8 cellular contexts compared by ENCODE assay signal in the genomic region with DNA sequence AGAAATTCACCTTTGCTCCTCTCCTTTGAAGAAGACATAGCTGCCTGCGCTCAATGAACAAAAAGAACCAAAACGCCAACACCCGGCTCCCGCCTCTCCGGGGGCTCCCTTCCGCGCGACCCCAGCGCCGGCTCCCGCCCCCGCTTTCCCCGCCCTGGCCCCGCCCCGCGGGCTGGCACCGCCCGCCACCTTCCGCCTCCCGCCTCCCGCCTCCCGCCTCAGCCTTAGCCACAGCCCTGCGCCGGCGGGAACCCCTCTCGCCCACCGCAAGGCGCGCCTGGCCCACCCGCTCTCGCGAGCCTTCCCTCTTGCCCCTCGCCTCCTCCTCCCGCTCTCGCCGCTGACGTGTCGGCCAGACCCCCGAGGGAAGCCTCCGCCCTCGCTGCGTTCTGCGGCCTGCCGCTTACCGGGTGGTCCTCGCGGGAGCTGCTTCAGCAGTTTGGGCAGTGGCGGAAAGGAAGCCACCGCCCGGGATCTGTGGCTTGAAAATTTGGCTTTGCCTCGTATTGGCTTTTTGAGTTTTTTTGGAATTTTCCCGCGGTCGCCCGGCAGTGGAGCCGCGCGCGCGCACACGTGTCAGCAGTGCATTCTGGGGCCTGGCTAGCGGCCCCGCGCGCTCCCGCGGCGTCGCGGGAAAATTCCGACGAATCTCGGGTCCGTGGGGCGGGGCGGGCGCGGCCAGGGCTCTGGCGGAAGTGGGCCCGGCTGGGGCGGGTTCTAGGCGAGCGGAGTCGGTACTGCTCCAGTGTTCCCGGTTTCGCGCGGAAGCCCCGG. TPM values are rescaled to one million over a fixed set of nuclear protein-coding genes. Genes with fewer than 3 reads are reported as not detected.
DNase-seq lines count a peak whose midpoint lies in the region; FAIRE-seq and TF ChIP-seq lines count a peak whose summit lies in the region.

A gene with protein sequence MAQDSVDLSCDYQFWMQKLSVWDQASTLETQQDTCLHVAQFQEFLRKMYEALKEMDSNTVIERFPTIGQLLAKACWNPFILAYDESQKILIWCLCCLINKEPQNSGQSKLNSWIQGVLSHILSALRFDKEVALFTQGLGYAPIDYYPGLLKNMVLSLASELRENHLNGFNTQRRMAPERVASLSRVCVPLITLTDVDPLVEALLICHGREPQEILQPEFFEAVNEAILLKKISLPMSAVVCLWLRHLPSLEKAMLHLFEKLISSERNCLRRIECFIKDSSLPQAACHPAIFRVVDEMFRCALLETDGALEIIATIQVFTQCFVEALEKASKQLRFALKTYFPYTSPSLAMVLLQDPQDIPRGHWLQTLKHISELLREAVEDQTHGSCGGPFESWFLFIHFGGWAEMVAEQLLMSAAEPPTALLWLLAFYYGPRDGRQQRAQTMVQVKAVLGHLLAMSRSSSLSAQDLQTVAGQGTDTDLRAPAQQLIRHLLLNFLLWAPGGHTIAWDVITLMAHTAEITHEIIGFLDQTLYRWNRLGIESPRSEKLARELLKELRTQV (minus strand): TSS at position 591 of the 774 bp plus-strand sequence. CDS start 68,418 bp downstream, outside the sequence.

- no peaks in the 10 kb centered on the region; the same call in 1 of the 2 replicates for H3K4me1 ChIP-seq in H9 (ENCODE audit: insufficient read depth, low read length)
- 0 out of 2 replicates have a peak, but pooled peaks cover 9% of the 10 kb centered on the region for H3K4me1 ChIP-seq in MM.1S (ENCODE audit: low read length)
- peaks cover 27% of the 10 kb centered on the region for H3K4me1 ChIP-seq in SJSA1 (replicated peaks)
- peaks cover 15% of the 10 kb centered on the region for H3K4me1 ChIP-seq in neuron (ENCODE audit: insufficient read depth, low read length)

- no peak within 1 kb of the TSS for H3K23ac ChIP-seq in H9 (ENCODE audit: insufficient read length, low read depth, low read length)

- no peak within 1 kb of the TSS; the same call in 1 of the 2 replicates for H3K4ac ChIP-seq in H9 (ENCODE audit: low read depth, low read length)

- no CpG with 5 or more reads among the region's 89 CpGs for WGBS in H9 (ENCODE audit: extremely low coverage, insufficient read length, low lambda C conversion rate)

- peak within 1 kb of the TSS; percentile 60 for H3T11ph ChIP-seq in H9 (ENCODE audit: low read length)

- no peaks in the 10 kb centered on the region for H3K27me3 ChIP-seq in H9 (ENCODE audit: insufficient read depth, low read length)
- H3K27me3 ChIP-seq in MM.1S (replicated peaks; ENCODE audit: insufficient read depth, low read length): no peaks in the 10 kb centered on the region
- no peaks in the 10 kb centered on the region for H3K27me3 ChIP-seq in SJSA1 (replicated peaks)
- H3K27me3 ChIP-seq in neuron (ENCODE audit: insufficient read depth, low read length): no peaks in the 10 kb centered on the region

- peaks cover 21 to 31% of the 10 kb centered on the region in 2 experiments for H3K4me1 Mint-ChIP-seq in H9

- H4K91ac ChIP-seq in H9 (ENCODE audit: insufficient read length, low read depth, low read length): no peak within 1 kb of the TSS

- H3F3A ChIP-seq in MM.1S (ENCODE audit: insufficient read depth, low read length): peaks cover 4% of the 10 kb centered on the region

- H3K9ac ChIP-seq in H9 (ENCODE audit: extremely low read depth, insufficient read length, low read length) (peak within 1 kb of the TSS; percentile 82), MM.1S (ENCODE audit: low read length) (peak within 1 kb of the TSS; percentile 100)

- no peaks in the 10 kb centered on the region; the same call in 1 of the 2 replicates for H3K27me3 Mint-ChIP-seq in H9 (ENCODE audit: low read depth)

- no peaks in the 10 kb centered on the region for H3K9me3 ChIP-seq in H9 (ENCODE audit: control insufficient read depth, low read depth, low read length)
- no peaks in the 10 kb centered on the region for H3K9me3 ChIP-seq in MM.1S (replicated peaks; ENCODE audit: insufficient read depth, low read length)
- H3K9me3 ChIP-seq in SJSA1 (replicated peaks): no peaks in the 10 kb centered on the region
- no peaks in the 10 kb centered on the region for H3K9me3 ChIP-seq in neuron (ENCODE audit: low read length)

- peak within 1 kb of the TSS; percentile 86 for H3K14ac ChIP-seq in H9 (ENCODE audit: insufficient read depth, low read length)

- H2AFZ ChIP-seq in H9 (ENCODE audit: low read length) (peak within 1 kb of the TSS; percentile 75), MM.1S (ENCODE audit: low read length) (peak within 1 kb of the TSS; percentile 100), neuron (ENCODE audit: low read depth, low read length) (peak within 1 kb of the TSS; percentile 90)

- no peak within 1 kb of the TSS for H2AK5ac ChIP-seq in H9 (ENCODE audit: insufficient read length, low read length)

- H3K4me3 Mint-ChIP-seq in H9: peak within 1 kb of the TSS; percentile 84 to 85

- no peak within 1 kb of the TSS; the same call in 1 of the 2 replicates for H2BK15ac ChIP-seq in H9 (ENCODE audit: low read depth, low read length)

- no peaks in the 10 kb centered on the region for H3K79me2 ChIP-seq in H9 (ENCODE audit: insufficient read depth, low read length)
- H3K79me2 ChIP-seq in MM.1S (ENCODE audit: low read length): peaks cover 31% of the 10 kb centered on the region

- peak; percentile 19 for FAIRE-seq in G401.6 (lab: Jason Lieb, UNC)

- no peak within 1 kb of the TSS for H4K8ac ChIP-seq in H9 (replicated peaks; ENCODE audit: insufficient read length, low read depth, low read length)

- no peak within 1 kb of the TSS for H2BK5ac ChIP-seq in H9 (ENCODE audit: insufficient read length, low read length)

- H3K36me3 ChIP-seq in MM.1S (replicated peaks; ENCODE audit: insufficient read depth, low read length) (no peaks in the 10 kb centered on the region), SJSA1 (no peaks in the 10 kb centered on the region), neuron (ENCODE audit: insufficient read depth, low read length) (no peaks in the 10 kb centered on the region)

- no peak within 1 kb of the TSS for H2BK12ac ChIP-seq in H9 (ENCODE audit: insufficient read length, low read depth, low read length)

- H3K27ac Mint-ChIP-seq in H9: peak within 1 kb of the TSS; percentile 99

- H3K27ac ChIP-seq in H9 (ENCODE audit: insufficient read length, low read depth, low read length) (peak within 1 kb of the TSS; percentile 80), MM.1S (ENCODE audit: low read length) (peak within 1 kb of the TSS; percentile 91), SJSA1 (peak within 1 kb of the TSS; percentile 98)

- no peak within 1 kb of the TSS for H3K56ac ChIP-seq in H9 (ENCODE audit: insufficient read length, low read depth, low read length)

- H4K20me1 ChIP-seq in H9 (ENCODE audit: control insufficient read depth, insufficient read depth, insufficient read length): no peaks in the 10 kb centered on the region
- no peaks in the 10 kb centered on the region for H4K20me1 ChIP-seq in MM.1S (ENCODE audit: insufficient read depth, low read length)

- H3K4me2 ChIP-seq in H9 (ENCODE audit: insufficient read depth, insufficient read length, low read length): peak within 1 kb of the TSS; percentile 47
- peak within 1 kb of the TSS; percentile 64 for H3K4me2 ChIP-seq in MM.1S (ENCODE audit: low read depth, low read length)

- H4K5ac ChIP-seq in H9 (ENCODE audit: insufficient read length, low read depth, low read length): no peak within 1 kb of the TSS

- H3K79me1 ChIP-seq in H9 (ENCODE audit: insufficient read depth, low read depth, low read length, poor library complexity, severe bottlenecking): no peaks in the 10 kb centered on the region

- H3K4me3 ChIP-seq in MM.1S (ENCODE audit: low read length): peak within 1 kb of the TSS; percentile 99
- peak within 1 kb of the TSS; percentile 54 for H3K4me3 ChIP-seq in SJSA1
- peak within 1 kb of the TSS; percentile 77 for H3K4me3 ChIP-seq in neuron (ENCODE audit: low read length)

- peak within 1 kb of the TSS; percentile 98 for H3K18ac ChIP-seq in H9 (ENCODE audit: insufficient read length, low read depth, low read length)

- peak; percentile 97 for DNase-seq in H9
- peak; percentile 87 for DNase-seq in MM.1S
- DNase-seq in SJSA1 (ENCODE audit: low read depth in 1 of 2, low spot score in 2 of 2): peak; percentile 98
- peak; percentile 68 for DNase-seq in activated gamma-delta T cell treated with anti-CD3 and anti-CD28 coated beads, Interleukin-2, amount 50 U/mL, for 16 hours (ENCODE audit: low read depth)
- DNase-seq in foreskin melanocyte: peak; percentile 85
- peak; percentile 80 for DNase-seq in stromal cell of bone marrow (ENCODE audit: low read depth)

- no peaks in the 10 kb centered on the region for H3K36me3 Mint-ChIP-seq in H9 (ENCODE audit: insufficient read depth in 1 of 3, low read depth in 3 of 3)

- peaks cover 7% of the 10 kb centered on the region for H3K23me2 ChIP-seq in H9 (ENCODE audit: insufficient read length, low read depth, low read length, poor library complexity, severe bottlenecking)

- H3K9me2 ChIP-seq in MM.1S (replicated peaks; ENCODE audit: insufficient read depth, low read length): no peaks in the 10 kb centered on the region

- H2BK120ac ChIP-seq in H9 (ENCODE audit: low read depth, low read length, poor library complexity, severe bottlenecking): no peak within 1 kb of the TSS

- 0 out of 5 replicates have a peak, but pooled peaks cover 0 to 1% of the 10 kb centered on the region in 2 experiments for H3K9me3 Mint-ChIP-seq in H9

- TF ChIP-seq CTCF in H9 (conservative IDR thresholded peaks at IDR 0.05): no peak
- no peak for TF ChIP-seq CTCF in MM.1S (IDR thresholded peaks at IDR 0.05; ENCODE audit: low read length)

- no peak within 1 kb of the TSS for H2BK20ac ChIP-seq in H9 (ENCODE audit: low read depth, low read length, poor library complexity, severe bottlenecking)

RNA-seq across cellular contexts. Expression of the gene that starts here (rescaled TPM):
- total RNA-seq in H9 (2021): 11.6 and 14.6 TPM in 2 replicates
- total RNA-seq in SJSA1 (2014; rRNA removed; shearing (Covaris generic)): 9.3 and 10.8 TPM in 2 replicates

Comparison
In these comparisons a context has a peak if more than half of its experiments do, and no peak if none do; other contexts are left out.
1. Peak in every context shown above with its lines: DNase-seq, H3K4me3 ChIP-seq and H3K27ac ChIP-seq.